ENCODE assay signal across 9 cellular contexts in the genomic region with DNA sequence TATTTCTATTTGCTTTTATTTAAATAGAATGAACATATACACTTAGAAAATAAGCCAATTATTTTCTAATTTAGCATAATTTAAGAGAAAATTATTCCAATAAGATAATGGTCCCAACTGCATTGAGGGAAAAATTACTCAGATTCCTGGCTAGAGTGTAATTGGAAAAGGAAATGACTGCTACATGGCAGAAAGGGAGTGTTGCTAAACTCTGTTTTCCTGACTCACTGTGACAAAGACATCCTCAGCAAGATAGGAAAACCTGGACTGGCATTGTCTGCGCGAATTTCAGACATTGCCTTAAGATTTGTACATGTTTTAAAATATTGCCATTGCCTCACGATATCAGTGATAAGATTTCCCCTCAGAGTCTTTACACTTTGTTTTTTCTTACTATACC. TPM values are rescaled to one million over a fixed set of nuclear protein-coding genes. Genes with fewer than 3 reads are reported as not detected.
DNase-seq lines count a peak whose midpoint lies in the region; ATAC-seq, FAIRE-seq and TF ChIP-seq lines count a peak whose summit lies in the region.
"Had no signal": no experiment of that assay in that cellular context is flagged by ENCODE, and none has a peak within 500 bp of the region (broad histone marks: within the 10 kb centered on the region; RNA-seq: fewer than 3 reads in every experiment).

No MANE protein-coding gene starts in this region.

- TF ChIP-seq CTCF in prostate gland (IDR thresholded peaks at IDR 0.05) = no peak

- H3K4me1 ChIP-seq in small intestine (ENCODE audit: control insufficient read depth in 2 of 2, insufficient read depth in 1 of 2, low read depth in 1 of 2, low read length in 1 of 2) = no peaks in the 10 kb centered on the region
- H3K4me1 ChIP-seq in prostate gland (replicated peaks) = no peaks in the 10 kb centered on the region

- H3K36me3 ChIP-seq in MG63 = no peaks in the 10 kb centered on the region
- no peaks in the 10 kb centered on the region for H3K36me3 ChIP-seq in small intestine (ENCODE audit: control insufficient read depth in 2 of 2, insufficient read depth in 2 of 2, low read length in 2 of 2)
- no peaks in the 10 kb centered on the region for H3K36me3 ChIP-seq in prostate gland

- peak overlapping the region in 1 of 2 donors; percentile 57 for H3K27ac Mint-ChIP-seq in natural killer cell treated with Interleukin-12 subunit alpha and Interleukin-12 subunit beta and Interleukin-15 and Interleukin-18, amount 100 ng/mL, for 72 hours

- H3K36me3 Mint-ChIP-seq in natural killer cell treated with Interleukin-12 subunit alpha and Interleukin-12 subunit beta and Interleukin-15 and Interleukin-18, amount 100 ng/mL, for 72 hours = no peaks in the 10 kb centered on the region

- WGBS in small intestine, 3 donors = 68 to 75% (median 70%) methylated on average over 3 of the region's 3 CpGs
- WGBS in prostate gland = 80% methylated on average over 3 of the region's 3 CpGs

- no peak for TF ChIP-seq POLR2A in prostate gland (IDR thresholded peaks at IDR 0.05)

- in situ Hi-C loops in Caki2 (cut with HindIII; ENCODE audit: low pct_unique_long_range_greater_than_20kb, low sequenced_read_pairs) = no loop called here

- H3K9me3 Mint-ChIP-seq in natural killer cell treated with Interleukin-12 subunit alpha and Interleukin-12 subunit beta and Interleukin-15 and Interleukin-18, amount 100 ng/mL, for 72 hours = no peaks in the 10 kb centered on the region

- no peak for ATAC-seq in natural killer cell treated with Interleukin-12 subunit alpha and Interleukin-12 subunit beta and Interleukin-15 and Interleukin-18, amount 100 ng/mL, for 72 hours

- H3K4me3 ChIP-seq in MG63 (peak overlapping the region; percentile 42; the same call in 1 of the 2 replicates), small intestine (ENCODE audit: low read depth in 1 of 2, low read length in 2 of 2) (no peak overlapping the region), prostate gland (no peak overlapping the region)

- H3K27me3 Mint-ChIP-seq in natural killer cell treated with Interleukin-12 subunit alpha and Interleukin-12 subunit beta and Interleukin-15 and Interleukin-18, amount 100 ng/mL, for 72 hours = peaks cover 0 to 7% of the 10 kb centered on the region in 2 donors

- peak; percentile 62 for DNase-seq in Caki2 (ENCODE audit: low read depth)
- DNase-seq in MG63 = peak; percentile 19
- DNase-seq in cerebellar cortex (ENCODE audit: low spot score) = peak; percentile 19
- DNase-seq in natural killer cell treated with Interleukin-12 subunit alpha and Interleukin-12 subunit beta and Interleukin-15 and Interleukin-18, amount 100 ng/mL, for 72 hours (ENCODE audit: low spot score) = no peak
- no peak for DNase-seq in small intestine
- DNase-seq in NCI-H2196 (lab: John Stamatoyannopoulos, UW; ENCODE audit: unreplicated experiment) = no peak
- DNase-seq in NCI-H1694 treated with DMSO at 0.1 percent for 48 hours (lab: John Stamatoyannopoulos, UW) = no peak
- DNase-seq in prostate gland (ENCODE audit: low spot score) = no peak
- DNase-seq: NCI-H526 treated with DMSO at 0.1 percent for 48 hours had no signal

- FAIRE-seq in small intestine (lab: Jason Lieb, UNC) = no peak

- H3K9me3 ChIP-seq in MG63 (no peaks in the 10 kb centered on the region), small intestine (ENCODE audit: control insufficient read depth, low read depth) (no peaks in the 10 kb centered on the region), prostate gland (no peaks in the 10 kb centered on the region)

- peaks cover 29 to 31% of the 10 kb centered on the region in 2 donors for H3K4me1 Mint-ChIP-seq in natural killer cell treated with Interleukin-12 subunit alpha and Interleukin-12 subunit beta and Interleukin-15 and Interleukin-18, amount 100 ng/mL, for 72 hours (ENCODE audit: low read depth in 2 of 2)

- no peaks in the 10 kb centered on the region; the same call in 1 of the 2 replicates for H3K27me3 ChIP-seq in MG63
- H3K27me3 ChIP-seq in small intestine (ENCODE audit: control insufficient read depth in 2 of 2, insufficient read depth in 2 of 2, low read length in 2 of 2) = no peaks in the 10 kb centered on the region
- H3K27me3 ChIP-seq in prostate gland (replicated peaks; ENCODE audit: insufficient read depth) = no peaks in the 10 kb centered on the region

- intact Hi-C loops in prostate gland (cut with DNase I) = no loop called here

- H3K27ac ChIP-seq in small intestine (ENCODE audit: low read depth in 1 of 2, low read length in 1 of 2) (no peak overlapping the region), prostate gland (no peak overlapping the region)

- H3K4me3 Mint-ChIP-seq in natural killer cell treated with Interleukin-12 subunit alpha and Interleukin-12 subunit beta and Interleukin-15 and Interleukin-18, amount 100 ng/mL, for 72 hours = peak overlapping the region; percentile 60

RNA-seq across cellular contexts. Expression of gene TNIP3, which starts 8.2 kb away (rescaled TPM):
- total RNA-seq in Caki2 (2014; rRNA removed; shearing (Covaris generic); ENCODE audit: low replicate concordance) = 0.98 TPM in 1 of 2 replicates, not detected in the other
- total RNA-seq in MG63 (2014; rRNA removed; shearing (Covaris generic); ENCODE audit: low replicate concordance) = not detected in 2 replicates
- 1 to 10 TPM in 1 of 2 donors, under 1 TPM in 1; 0.45 to 4.5 TPM for total RNA-seq in natural killer cell treated with Interleukin-12 subunit alpha and Interleukin-12 subunit beta and Interleukin-15 and Interleukin-18, amount 100 ng/mL, for 72 hours
- under 1 TPM in 2 of 3 donors, not detected in 1; 0.18 to 0.54 TPM for polyA plus RNA-seq in small intestine
- not detected for total RNA-seq in prostate gland

Comparison
In these comparisons a context has a peak if more than half of its experiments do, and no peak if none do; other contexts are left out.
1. DNase-seq: peak in Caki2 (single experiment), MG63 (single experiment) and cerebellar cortex (single experiment); none in natural killer cell treated with Interleukin-12 subunit alpha and Interleukin-12 subunit beta and Interleukin-15 and Interleukin-18, amount 100 ng/mL, for 72 hours (single experiment), small intestine (single experiment), NCI-H2196 (single experiment), NCI-H1694 treated with DMSO at 0.1 percent for 48 hours (single experiment) and prostate gland (single experiment).